In genomic region chr17:17989618-17990017, GRCh38 we compare ENCODE assay signal across 21 cellular contexts. TPM values are rescaled to one million over a fixed set of nuclear protein-coding genes. Genes with fewer than 3 reads are reported as not detected.
DNase-seq lines count a peak whose midpoint lies in the region; ATAC-seq and TF ChIP-seq lines count a peak whose summit lies in the region.
"Had no signal": no experiment of that assay in that cellular context is flagged by ENCODE, and none has a peak within 500 bp of the region (broad histone marks: within the 10 kb centered on the region; RNA-seq: fewer than 3 reads in every experiment).

No MANE protein-coding gene starts in this region.

- H3K4me3 ChIP-seq in Panc1 (ENCODE audit: low read depth in 2 of 2, low read length in 2 of 2) (no peak overlapping the region), mesenchymal stem cell (ENCODE audit: insufficient read depth in 1 of 2, low read depth in 1 of 2, low read length in 2 of 2) (no peak overlapping the region)
- H3K4me3 ChIP-seq: SJSA1 had no signal

- H2BK5ac ChIP-seq in mesenchymal stem cell (ENCODE audit: low read depth, low read length, poor library complexity, severe bottlenecking): no peak overlapping the region

- no peak overlapping the region for H3K9ac ChIP-seq in mesenchymal stem cell (ENCODE audit: low read length)

- H3K9me3 ChIP-seq in Panc1 (ENCODE audit: control insufficient read depth, insufficient read depth, low read depth, low read length) (no peaks in the 10 kb centered on the region), mesenchymal stem cell (ENCODE audit: control insufficient read depth, low read length) (no peaks in the 10 kb centered on the region)
- H3K9me3 ChIP-seq: BE2C, SJSA1 had no signal

- intact Hi-C loops in Panc1 (cut with micrococcal nuclease; ENCODE audit: unreplicated experiment): no loop called here

- H3K4me2 ChIP-seq in mesenchymal stem cell (ENCODE audit: low read length, poor library complexity, severe bottlenecking): no peak overlapping the region

- H4K8ac ChIP-seq in mesenchymal stem cell (ENCODE audit: low read length): no peak overlapping the region

- H3K4me1 Mint-ChIP-seq in HFFc6 (ENCODE audit: low read depth): peaks cover 32% of the 10 kb centered on the region
- H3K4me1 Mint-ChIP-seq in activated naive CD4-positive, alpha-beta T cell treated with anti-CD3 and anti-CD28 coated beads, Interleukin-2, amount 10 ng/mL, durations not matched to agents 7 days and 5 days: no peaks in the 10 kb centered on the region
- H3K4me1 Mint-ChIP-seq: CD8-positive, alpha-beta memory T cell had no signal

- H4K91ac ChIP-seq in mesenchymal stem cell (ENCODE audit: low read length): peak overlapping the region; percentile 15

- peak overlapping the region; percentile 96 for H3K27ac Mint-ChIP-seq in HFFc6
- H3K27ac Mint-ChIP-seq in activated naive CD4-positive, alpha-beta T cell treated with anti-CD3 and anti-CD28 coated beads, Interleukin-2, amount 10 ng/mL, durations not matched to agents 7 days and 5 days: no peak overlapping the region

- H3K4ac ChIP-seq in mesenchymal stem cell (ENCODE audit: low read depth in 1 of 2, low read length in 2 of 2): no peak overlapping the region

- no peak overlapping the region for H3K18ac ChIP-seq in mesenchymal stem cell (ENCODE audit: low read depth in 1 of 2, low read length in 2 of 2)

- POLR2A ChIA-PET in Panc1 (lab: Charles Lee): interaction anchor here (0.6 kb wide), 1 partner anchor 14 kb away, joined by 4 read pairs; no protein-coding TSS in a partner anchor

- no peak for ATAC-seq in Panc1
- ATAC-seq in HG02973 (IDR thresholded peaks at IDR 0.05; ENCODE audit: unreplicated experiment): no peak
- ATAC-seq: Right ventricle myocardium inferior had no signal

- H2AK5ac ChIP-seq in mesenchymal stem cell (ENCODE audit: low read length, severe bottlenecking): no peak overlapping the region

- H3K9me3 Mint-ChIP-seq in HFFc6: no peaks in the 10 kb centered on the region
- H3K9me3 Mint-ChIP-seq in activated naive CD4-positive, alpha-beta T cell treated with anti-CD3 and anti-CD28 coated beads, Interleukin-2, amount 10 ng/mL, durations not matched to agents 7 days and 5 days: no peaks in the 10 kb centered on the region
- H3K9me3 Mint-ChIP-seq: CD8-positive, alpha-beta memory T cell had no signal

- no peak overlapping the region for H2BK12ac ChIP-seq in mesenchymal stem cell (ENCODE audit: low read length in 2 of 2)

- H3K23ac ChIP-seq in mesenchymal stem cell (ENCODE audit: low read length in 2 of 2): no peak overlapping the region

- no peak overlapping the region for H3K14ac ChIP-seq in mesenchymal stem cell (ENCODE audit: low read length in 2 of 2)

- TF ChIP-seq CTCF in HFFc6 (IDR thresholded peaks at IDR 0.05): no peak
- no peak for TF ChIP-seq CTCF in Panc1 (IDR thresholded peaks at IDR 0.05)

- H2AFZ ChIP-seq in mesenchymal stem cell (ENCODE audit: low read depth, low read length): no peak overlapping the region

- no peak overlapping the region for H2BK15ac ChIP-seq in mesenchymal stem cell (ENCODE audit: low read depth, poor library complexity, severe bottlenecking)

- BruUV-seq in Panc1 (replicated peaks; lab: Mats Ljungman, UMichigan): no TSS peak

- CTCF ChIA-PET in Panc1 (lab: Charles Lee): no interaction called here
- CTCF ChIA-PET in activated naive CD4-positive, alpha-beta T cell treated with anti-CD3 and anti-CD28 coated beads, Interleukin-2, amount 10 ng/mL, durations not matched to agents 7 days and 5 days (lab: Charles Lee): no interaction called here

- DNase-seq in HFFc6 (no peak), Panc1 (ENCODE audit: low read depth, low spot score) (no peak), mesenchymal stem cell (no peak), UCSD-AML1 (lab: John Stamatoyannopoulos, UW; ENCODE audit: unreplicated experiment) (no peak), DMS79 treated with DMSO at 0.1 percent for 48 hours (lab: John Stamatoyannopoulos, UW) (no peak)
- DNase-seq in activated naive CD4-positive, alpha-beta T cell treated with anti-CD3 and anti-CD28 coated beads, Interleukin-2, amount 10 ng/mL, durations not matched to agents 7 days and 5 days: no peak
- DNase-seq: BE2C; CD8-positive, alpha-beta memory T cell; DND-41; KBM-7; NCI-H1105 treated with DMSO at 0.1 percent for 48 hours; NCI-H1694; NCI-H2029 treated with DMSO at 0.1 percent for 48 hours; NCI-H446 treated with DMSO at 0.1 percent for 48 hours; NCI-H526; NCI-H82 had no signal

- no peaks in the 10 kb centered on the region for H3K79me1 ChIP-seq in mesenchymal stem cell (replicated peaks; ENCODE audit: low read length, poor library complexity, severe bottlenecking)

- H3K4me1 ChIP-seq in Panc1 (ENCODE audit: control insufficient read depth, insufficient read depth, low read length) (peaks cover 14% of the 10 kb centered on the region), mesenchymal stem cell (ENCODE audit: control insufficient read depth, insufficient read depth, low read depth, low read length) (peaks cover 27% of the 10 kb centered on the region)

- H3K27ac ChIP-seq in Panc1 (ENCODE audit: low read length) (peak overlapping the region; percentile 78; the same call in 1 of the 2 replicates), mesenchymal stem cell (ENCODE audit: low read length, poor library complexity, severe bottlenecking) (no peak overlapping the region)

- H2BK120ac ChIP-seq in mesenchymal stem cell (ENCODE audit: low read depth, low read length): no peak overlapping the region

- H3K27me3 Mint-ChIP-seq in HFFc6 (ENCODE audit: insufficient read depth): no peaks in the 10 kb centered on the region; the same call in 1 of the 2 replicates
- peaks cover 15% of the 10 kb centered on the region for H3K27me3 Mint-ChIP-seq in activated naive CD4-positive, alpha-beta T cell treated with anti-CD3 and anti-CD28 coated beads, Interleukin-2, amount 10 ng/mL, durations not matched to agents 7 days and 5 days
- H3K27me3 Mint-ChIP-seq: CD8-positive, alpha-beta memory T cell had no signal

- no peaks in the 10 kb centered on the region for H3K36me3 ChIP-seq in Panc1 (ENCODE audit: control insufficient read depth, insufficient read depth, low read length)
- no peaks in the 10 kb centered on the region for H3K36me3 ChIP-seq in mesenchymal stem cell (ENCODE audit: control insufficient read depth in 1 of 2, insufficient read depth in 2 of 2, low read depth in 1 of 2, low read length in 2 of 2)
- H3K36me3 ChIP-seq: BE2C, SJSA1 had no signal

- 93% methylated on average over 10 of the region's 10 CpGs for WGBS in mesenchymal stem cell

- H3K27me3 ChIP-seq in Panc1 (ENCODE audit: control insufficient read depth, insufficient read depth, low read length): no peaks in the 10 kb centered on the region
- no peaks in the 10 kb centered on the region for H3K27me3 ChIP-seq in mesenchymal stem cell (ENCODE audit: control insufficient read depth in 1 of 2, insufficient read depth in 1 of 2, low read length in 2 of 2)
- H3K27me3 ChIP-seq: BE2C, SJSA1 had no signal

- H3K4me3 Mint-ChIP-seq in HFFc6: no peak overlapping the region
- no peak overlapping the region for H3K4me3 Mint-ChIP-seq in activated naive CD4-positive, alpha-beta T cell treated with anti-CD3 and anti-CD28 coated beads, Interleukin-2, amount 10 ng/mL, durations not matched to agents 7 days and 5 days

- H3K36me3 Mint-ChIP-seq in HFFc6 (ENCODE audit: low read depth): no peaks in the 10 kb centered on the region
- no peaks in the 10 kb centered on the region for H3K36me3 Mint-ChIP-seq in activated naive CD4-positive, alpha-beta T cell treated with anti-CD3 and anti-CD28 coated beads, Interleukin-2, amount 10 ng/mL, durations not matched to agents 7 days and 5 days
- H3K36me3 Mint-ChIP-seq: CD14-positive monocyte; CD8-positive, alpha-beta memory T cell had no signal

- in situ Hi-C loops in Panc1 (cut with HindIII; ENCODE audit: low pct_unique_long_range_greater_than_20kb, low sequenced_read_pairs): no loop called here

RNA-seq across cellular contexts. Expression of gene DRC3, which starts 17.0 kb away (rescaled TPM):
- under 1 TPM; 0.37 to 0.73 (median 0.61) TPM for total RNA-seq in HFFc6 (2021; fragmentation: NEBNext Ultra II Directional; extraction: Animal tissue kit (Norgen Biotek cat#: 25700))
- 3.6 TPM for total RNA-seq in Panc1 (2021; ENCODE audit: unreplicated experiment)
- 3.7 TPM for polyA plus RNA-seq in Panc1 (2012; ENCODE audit: insufficient read length)
- 0.23 TPM for polyA plus RNA-seq in mesenchymal stem cell (2013, experiment 1 of 2)
- 0.25 TPM for polyA plus RNA-seq in mesenchymal stem cell (2013, experiment 2 of 2)
- total RNA-seq: H4 had no signal
- polyA plus RNA-seq: CD8-positive, alpha-beta memory T cell had no signal

RNA-seq across cellular contexts. Expression of gene TOM1L2, which starts 17.4 kb away (rescaled TPM):
- 100 to 1,000 TPM in 4 of 6 experiments, 10 to 100 TPM in 2; 92.1 to 144 (median 101) TPM for total RNA-seq in HFFc6 (2021; fragmentation: NEBNext Ultra II Directional; extraction: Animal tissue kit (Norgen Biotek cat#: 25700))
- 45.2 TPM for total RNA-seq in Panc1 (2021; ENCODE audit: unreplicated experiment)
- polyA plus RNA-seq in Panc1 (2012; ENCODE audit: insufficient read length): 39.0 TPM
- 40.1 TPM for polyA plus RNA-seq in mesenchymal stem cell (2013, experiment 1 of 2)
- 35.1 TPM for polyA plus RNA-seq in mesenchymal stem cell (2013, experiment 2 of 2)

RNA-seq across cellular contexts. Expression of gene ATPAF2, which starts 49.4 kb away (rescaled TPM):
- 10 to 100 TPM; 21.5 to 28.4 (median 23.1) TPM for total RNA-seq in HFFc6 (2021; fragmentation: NEBNext Ultra II Directional; extraction: Animal tissue kit (Norgen Biotek cat#: 25700))
- 22.3 TPM for total RNA-seq in Panc1 (2021; ENCODE audit: unreplicated experiment)
- 23.6 TPM for polyA plus RNA-seq in Panc1 (2012; ENCODE audit: insufficient read length)
- polyA plus RNA-seq in mesenchymal stem cell (2013, experiment 1 of 2): 13.9 TPM
- polyA plus RNA-seq in mesenchymal stem cell (2013, experiment 2 of 2): 12.1 TPM

RNA-seq across cellular contexts. Expression of gene GID4, which starts 49.6 kb away (rescaled TPM):
- 10 to 100 TPM in 2 of 6 experiments, 1 to 10 TPM in 4; 8.6 to 11.9 (median 9.5) TPM for total RNA-seq in HFFc6 (2021; fragmentation: NEBNext Ultra II Directional; extraction: Animal tissue kit (Norgen Biotek cat#: 25700))
- 11.1 TPM for total RNA-seq in Panc1 (2021; ENCODE audit: unreplicated experiment)
- 6.7 TPM for polyA plus RNA-seq in Panc1 (2012; ENCODE audit: insufficient read length)
- polyA plus RNA-seq in mesenchymal stem cell (2013, experiment 1 of 2): 7.1 TPM
- polyA plus RNA-seq in mesenchymal stem cell (2013, experiment 2 of 2): 7.2 TPM
